Comparison of ENCODE assay signal across 8 cellular contexts in genomic region chr16:397135-397661, GRCh38. TPM values are rescaled to one million over a fixed set of nuclear protein-coding genes. Genes with fewer than 3 reads are reported as not detected.
A peak's percentile ranks its signal among the peaks of the same experiment; 100 is the strongest.
DNase-seq lines count a peak whose midpoint lies in the region; ATAC-seq lines count a peak whose summit lies in the region.

NME4 (plus strand) TSS chr16:397199; CDS start chr16:397223, 24 bp downstream.

- peak within 1 kb of the TSS; percentile 97 for H3K14ac ChIP-seq in trophoblast cell (ENCODE audit: low read length)

- H3K18ac ChIP-seq in trophoblast cell (ENCODE audit: low read length), result peak within 1 kb of the TSS; percentile 94

- peak within 1 kb of the TSS; percentile 84 for H3K9ac ChIP-seq in ES-I3 (ENCODE audit: low read depth, low read length)
- H3K9ac ChIP-seq in HUES6 (ENCODE audit: low read length), result peak within 1 kb of the TSS; percentile 81
- H3K9ac ChIP-seq in trophoblast cell (ENCODE audit: low read length), result peak within 1 kb of the TSS; percentile 83

- H2AK5ac ChIP-seq in trophoblast cell (ENCODE audit: low read length), result peak within 1 kb of the TSS; percentile 77

- intact Hi-C loops in cardiac septum (cut with DNase I), result no loop called here

- peaks cover 7% of the 10 kb centered on the region for H3K79me2 ChIP-seq in trophoblast cell (ENCODE audit: control insufficient read depth, insufficient read depth, low read length, poor library complexity)

- peak within 1 kb of the TSS; percentile 87 for H4K8ac ChIP-seq in trophoblast cell (ENCODE audit: low read depth, low read length)

- H3K23ac ChIP-seq in trophoblast cell (ENCODE audit: low read length), result no peak within 1 kb of the TSS

- CTCF ChIA-PET in activated naive CD4-positive, alpha-beta T cell treated with anti-CD3 and anti-CD28 coated beads, Interleukin-2, amount 10 ng/mL, durations not matched to agents 7 days and 5 days (lab: Charles Lee), result interaction anchor here (0.6 kb wide), 1 partner anchor 12 kb away, joined by 3 read pairs; no protein-coding TSS in a partner anchor

- no peak for ATAC-seq in HG02759 (IDR thresholded peaks at IDR 0.05; ENCODE audit: unreplicated experiment)

- H2AFZ ChIP-seq in trophoblast cell (ENCODE audit: insufficient read depth, low read length, poor library complexity), result peak within 1 kb of the TSS; percentile 89

- H4K91ac ChIP-seq in trophoblast cell (ENCODE audit: low read depth, low read length), result peak within 1 kb of the TSS; percentile 95

- H2BK12ac ChIP-seq in trophoblast cell (ENCODE audit: low read length), result peak within 1 kb of the TSS; percentile 34

- H2BK120ac ChIP-seq in trophoblast cell (ENCODE audit: insufficient read depth, low read length, poor library complexity), result peak within 1 kb of the TSS; percentile 88

- peaks cover 18% of the 10 kb centered on the region for H3K27me3 Mint-ChIP-seq in activated naive CD4-positive, alpha-beta T cell treated with anti-CD3 and anti-CD28 coated beads, Interleukin-2, amount 10 ng/mL, durations not matched to agents 7 days and 5 days

- peaks cover 1% of the 10 kb centered on the region for H3K36me3 Mint-ChIP-seq in activated naive CD4-positive, alpha-beta T cell treated with anti-CD3 and anti-CD28 coated beads, Interleukin-2, amount 10 ng/mL, durations not matched to agents 7 days and 5 days

- H3K9me3 ChIP-seq in ES-I3 (ENCODE audit: control insufficient read depth, insufficient read depth, low read length), result 0 out of 2 replicates have a peak, but pooled peaks cover 4% of the 10 kb centered on the region
- peaks cover 6% of the 10 kb centered on the region for H3K9me3 ChIP-seq in HUES6 (ENCODE audit: control insufficient read depth, insufficient read depth, low read depth, low read length)
- peaks cover 2% of the 10 kb centered on the region for H3K9me3 ChIP-seq in trophoblast cell (ENCODE audit: insufficient read depth, low read depth, low read length)

- H2BK5ac ChIP-seq in trophoblast cell (ENCODE audit: low read depth, low read length, poor library complexity), result peak within 1 kb of the TSS; percentile 34

- H3K4me3 ChIP-seq in HUES6 (ENCODE audit: low read depth, low read length), result peak within 1 kb of the TSS; percentile 73
- peak within 1 kb of the TSS; percentile 82 for H3K4me3 ChIP-seq in trophoblast cell (ENCODE audit: low read depth, low read length)

- H3K4me1 Mint-ChIP-seq in activated naive CD4-positive, alpha-beta T cell treated with anti-CD3 and anti-CD28 coated beads, Interleukin-2, amount 10 ng/mL, durations not matched to agents 7 days and 5 days, result peaks cover 34% of the 10 kb centered on the region

- no peaks in the 10 kb centered on the region for H3K9me3 Mint-ChIP-seq in activated naive CD4-positive, alpha-beta T cell treated with anti-CD3 and anti-CD28 coated beads, Interleukin-2, amount 10 ng/mL, durations not matched to agents 7 days and 5 days

- H3K79me1 ChIP-seq in trophoblast cell (ENCODE audit: low read length), result peaks cover 9% of the 10 kb centered on the region

- no CpG with 5 or more reads among the region's 75 CpGs for WGBS in trophoblast cell (ENCODE audit: extremely low coverage, insufficient coverage, insufficient read length)

- H3K27ac ChIP-seq in HUES6 (ENCODE audit: low read depth, low read length) (peak within 1 kb of the TSS; percentile 58; the same call in 1 of the 2 replicates), trophoblast cell (ENCODE audit: low read depth, low read length) (peak within 1 kb of the TSS; percentile 68)

- H3K27ac Mint-ChIP-seq in activated naive CD4-positive, alpha-beta T cell treated with anti-CD3 and anti-CD28 coated beads, Interleukin-2, amount 10 ng/mL, durations not matched to agents 7 days and 5 days, result peak within 1 kb of the TSS; percentile 37

- H3K36me3 ChIP-seq in ES-I3 (ENCODE audit: insufficient read depth, low read length), result no peaks in the 10 kb centered on the region; the same call in 1 of the 2 replicates
- peaks cover 18% of the 10 kb centered on the region for H3K36me3 ChIP-seq in HUES6 (ENCODE audit: control insufficient read depth, insufficient read depth, low read length)
- H3K36me3 ChIP-seq in trophoblast cell (ENCODE audit: control insufficient read depth in 1 of 2, insufficient read depth in 2 of 2, low read length in 2 of 2), result peaks cover 20 to 24% of the 10 kb centered on the region in 2 experiments

- H3K4me3 Mint-ChIP-seq in activated naive CD4-positive, alpha-beta T cell treated with anti-CD3 and anti-CD28 coated beads, Interleukin-2, amount 10 ng/mL, durations not matched to agents 7 days and 5 days, result peak within 1 kb of the TSS; percentile 81

- H3K4me2 ChIP-seq in trophoblast cell (ENCODE audit: low read length), result peak within 1 kb of the TSS; percentile 84

- peaks cover 15% of the 10 kb centered on the region; the same call in 1 of the 2 replicates for H3K4me1 ChIP-seq in ES-I3 (ENCODE audit: insufficient read depth, low read length)
- H3K4me1 ChIP-seq in HUES6 (ENCODE audit: control insufficient read depth, insufficient read depth, low read length), result peaks cover 22% of the 10 kb centered on the region
- peaks cover 4 to 13% of the 10 kb centered on the region in 2 experiments for H3K4me1 ChIP-seq in trophoblast cell (ENCODE audit: control insufficient read depth in 1 of 2, insufficient read depth in 2 of 2, low read length in 2 of 2)

- peak within 1 kb of the TSS; percentile 86 for H4K12ac ChIP-seq in trophoblast cell (ENCODE audit: low read depth, low read length)

- peak within 1 kb of the TSS; percentile 78 for H3K4ac ChIP-seq in trophoblast cell (ENCODE audit: low read depth, low read length)

- DNase-seq in activated naive CD4-positive, alpha-beta T cell treated with anti-CD3 and anti-CD28 coated beads, Interleukin-2, amount 10 ng/mL, durations not matched to agents 7 days and 5 days, result peak; percentile 56
- no peak for DNase-seq in cardiac septum (ENCODE audit: low spot score)
- peak; percentile 63 to 74 for DNase-seq in trophoblast cell
- DNase-seq in GOT3 (lab: John Stamatoyannopoulos, UW), result no peak
- no peak for DNase-seq in NCI-H446 treated with DMSO at 0.1 percent for 48 hours (lab: John Stamatoyannopoulos, UW)

- H3K27me3 ChIP-seq in HUES6 (ENCODE audit: control insufficient read depth, insufficient read depth, low read length) (no peaks in the 10 kb centered on the region), trophoblast cell (ENCODE audit: insufficient read depth, low read length) (no peaks in the 10 kb centered on the region)

RNA-seq across cellular contexts. Expression of gene NME4, which starts in this region (rescaled TPM):
- 65.0 TPM for total RNA-seq in cardiac septum
- polyA plus RNA-seq in trophoblast cell (2013), result 175 and 192 TPM in 2 replicates

Comparison
In these comparisons a context has a peak if more than half of its experiments do, and no peak if none do; other contexts are left out.
1. DNase-seq: peak in activated naive CD4-positive, alpha-beta T cell treated with anti-CD3 and anti-CD28 coated beads, Interleukin-2, amount 10 ng/mL, durations not matched to agents 7 days and 5 days (single experiment) and trophoblast cell (2 of 2); none in cardiac septum (single experiment), GOT3 (single experiment) and NCI-H446 treated with DMSO at 0.1 percent for 48 hours (single experiment).
2. Peak in every context shown above with its lines, with median percentiles within 50 percentile points of each other: H3K9ac ChIP-seq.